8 cellular contexts compared by ENCODE assay signal in genomic region chr3:47781326-47781684, GRCh38. TPM values are rescaled to one million over a fixed set of nuclear protein-coding genes. Genes with fewer than 3 reads are reported as not detected.
A peak's percentile ranks its signal among the peaks of the same experiment; 100 is the strongest.
DNase-seq lines count a peak whose midpoint lies in the region; ATAC-seq and TF ChIP-seq lines count a peak whose summit lies in the region.

No MANE protein-coding gene starts in this region.

- H3K4me3 Mint-ChIP-seq in Caco-2 (ENCODE audit: unreplicated experiment) = peak overlapping the region; percentile 100
- H3K4me3 Mint-ChIP-seq in activated CD4-positive, alpha-beta T cell treated with anti-CD3 and anti-CD28 coated beads, Interleukin-2, amount 10 ng/mL, durations not matched to agents 7 days and 5 days = peak overlapping the region; percentile 89
- peak overlapping the region; percentile 96 for H3K4me3 Mint-ChIP-seq in mesothelial cell of epicardium

- intact Hi-C loops in Caco-2 (cut with micrococcal nuclease; ENCODE audit: unreplicated experiment) = no loop called here

- no peaks in the 10 kb centered on the region for H3K9me3 ChIP-seq in Caco-2

- no peak for TF ChIP-seq CTCF in Caco-2 (IDR thresholded peaks at IDR 0.05; ENCODE audit: insufficient read depth in 1 of 2, low read depth in 1 of 2, low read length in 1 of 2, severe bottlenecking in 1 of 2, unreplicated experiment in 1 of 2)
- TF ChIP-seq CTCF in mesothelial cell of epicardium (IDR thresholded peaks at IDR 0.05; ENCODE audit: unreplicated experiment) = no peak

- H3K4me1 Mint-ChIP-seq in Caco-2 (ENCODE audit: low read depth, unreplicated experiment) (no peaks in the 10 kb centered on the region), mesothelial cell of epicardium (peaks cover 21% of the 10 kb centered on the region)
- peaks cover 24% of the 10 kb centered on the region for H3K4me1 Mint-ChIP-seq in activated CD4-positive, alpha-beta T cell treated with anti-CD3 and anti-CD28 coated beads, Interleukin-2, amount 10 ng/mL, durations not matched to agents 7 days and 5 days

- H3K4me1 ChIP-seq in Caco-2 = peaks cover 6% of the 10 kb centered on the region; the same call in 1 of the 2 replicates

- H3K9me3 Mint-ChIP-seq in Caco-2 (ENCODE audit: unreplicated experiment) (no peaks in the 10 kb centered on the region), mesothelial cell of epicardium (no peaks in the 10 kb centered on the region)
- H3K9me3 Mint-ChIP-seq in activated CD4-positive, alpha-beta T cell treated with anti-CD3 and anti-CD28 coated beads, Interleukin-2, amount 10 ng/mL, durations not matched to agents 7 days and 5 days = no peaks in the 10 kb centered on the region

- CTCF ChIA-PET in Caco-2 (lab: Charles Lee) = interaction anchor here (0.6 kb wide), 1 partner anchor 79 kb away, joined by 7 read pairs; no protein-coding TSS in a partner anchor
- CTCF ChIA-PET in activated CD4-positive, alpha-beta T cell treated with anti-CD3 and anti-CD28 coated beads, Interleukin-2, amount 10 ng/mL, durations not matched to agents 7 days and 5 days (lab: Charles Lee) = interaction anchor here (0.9 to 1.5 kb wide), 3 partner anchors 9 to 259 kb away, joined by 3 to 4 read pairs (median 4); no protein-coding TSS in a partner anchor

- peak; percentile 31 for ATAC-seq in GM21390 (IDR thresholded peaks at IDR 0.05; ENCODE audit: unreplicated experiment)

- H3K27me3 Mint-ChIP-seq in Caco-2 (ENCODE audit: insufficient read depth, unreplicated experiment) (no peaks in the 10 kb centered on the region), mesothelial cell of epicardium (ENCODE audit: low read depth) (no peaks in the 10 kb centered on the region)
- H3K27me3 Mint-ChIP-seq in activated CD4-positive, alpha-beta T cell treated with anti-CD3 and anti-CD28 coated beads, Interleukin-2, amount 10 ng/mL, durations not matched to agents 7 days and 5 days = no peaks in the 10 kb centered on the region

- H3K27me3 ChIP-seq in Caco-2 (replicated peaks; ENCODE audit: control insufficient read depth, insufficient read depth, low read length) = no peaks in the 10 kb centered on the region

- peak overlapping the region; percentile 59 for H3K4me3 ChIP-seq in Caco-2 (ENCODE audit: low read depth, low read length)

- H3K36me3 ChIP-seq in Caco-2 (ENCODE audit: control insufficient read depth, insufficient read depth, low read length) = no peaks in the 10 kb centered on the region

- POLR2A ChIA-PET in Caco-2 (lab: Charles Lee) = interaction anchor here (0.6 to 0.7 kb wide), 2 partner anchors 226 to 360 kb away, joined by 3 read pairs; no protein-coding TSS in a partner anchor
- POLR2A ChIA-PET in activated CD4-positive, alpha-beta T cell treated with anti-CD3 and anti-CD28 coated beads, Interleukin-2, amount 10 ng/mL, durations not matched to agents 7 days and 5 days (lab: Charles Lee) = no interaction called here

- no TSS peak for BruUV-seq in Caco-2 (replicated peaks; lab: Mats Ljungman, UMichigan)

- H3K27ac Mint-ChIP-seq in Caco-2 (ENCODE audit: unreplicated experiment) (peak overlapping the region; percentile 100), mesothelial cell of epicardium (peak overlapping the region; percentile 96)
- H3K27ac Mint-ChIP-seq in activated CD4-positive, alpha-beta T cell treated with anti-CD3 and anti-CD28 coated beads, Interleukin-2, amount 10 ng/mL, durations not matched to agents 7 days and 5 days = peak overlapping the region; percentile 98

- DNase-seq in Caco-2 (peak; percentile 65 to 77), HuH-7.5 (ENCODE audit: low spot score) (peak; percentile 40), mesothelial cell of epicardium (ENCODE audit: low spot score in 2 of 2, unreplicated experiment in 2 of 2) (peak; percentile 54 to 73), NCI-H2107 (lab: John Stamatoyannopoulos, UW) (no peak)
- DNase-seq in activated CD4-positive, alpha-beta T cell treated with anti-CD3 and anti-CD28 coated beads, Interleukin-2, amount 10 ng/mL, durations not matched to agents 7 days and 5 days = peak; percentile 65
- DNase-seq in effector CD4-positive, alpha-beta T cell = peak; percentile 50
- DNase-seq in stimulated activated CD8-positive, alpha-beta memory T cell treated with anti-CD3 and anti-CD28 coated beads, Interleukin-15, amount 100 ng/mL, for 48 hours (ENCODE audit: low read depth in 2 of 2) = peak; percentile 49 to 50

- peaks cover 34% of the 10 kb centered on the region for H3K36me3 Mint-ChIP-seq in Caco-2 (ENCODE audit: insufficient read depth, unreplicated experiment)
- H3K36me3 Mint-ChIP-seq in activated CD4-positive, alpha-beta T cell treated with anti-CD3 and anti-CD28 coated beads, Interleukin-2, amount 10 ng/mL, durations not matched to agents 7 days and 5 days (ENCODE audit: low read depth) = peaks cover 8% of the 10 kb centered on the region
- no peaks in the 10 kb centered on the region for H3K36me3 Mint-ChIP-seq in mesothelial cell of epicardium

RNA-seq across cellular contexts. Expression of gene SMARCC1, which starts 0.4 kb away (rescaled TPM):
- total RNA-seq in Caco-2 (2022) (128 and 139 TPM in 2 replicates), mesothelial cell of epicardium (215 to 234 TPM (median 222 TPM) in 3 replicates)
- 100 to 1,000 TPM in 1 of 2 experiments, 10 to 100 TPM in 1; 96.4 to 109 TPM for total RNA-seq in activated CD4-positive, alpha-beta T cell treated with anti-CD3 and anti-CD28 coated beads, Interleukin-2, amount 10 ng/mL, durations not matched to agents 7 days and 5 days

RNA-seq across cellular contexts. Expression of gene DHX30, which starts 21.6 kb away (rescaled TPM):
- total RNA-seq in Caco-2 (2022) (71.8 and 75.7 TPM in 2 replicates), mesothelial cell of epicardium (114 to 122 TPM (median 114 TPM) in 3 replicates)
- total RNA-seq in activated CD4-positive, alpha-beta T cell treated with anti-CD3 and anti-CD28 coated beads, Interleukin-2, amount 10 ng/mL, durations not matched to agents 7 days and 5 days = 10 to 100 TPM; 73.2 to 77.8 TPM
